In the genomic region with DNA sequence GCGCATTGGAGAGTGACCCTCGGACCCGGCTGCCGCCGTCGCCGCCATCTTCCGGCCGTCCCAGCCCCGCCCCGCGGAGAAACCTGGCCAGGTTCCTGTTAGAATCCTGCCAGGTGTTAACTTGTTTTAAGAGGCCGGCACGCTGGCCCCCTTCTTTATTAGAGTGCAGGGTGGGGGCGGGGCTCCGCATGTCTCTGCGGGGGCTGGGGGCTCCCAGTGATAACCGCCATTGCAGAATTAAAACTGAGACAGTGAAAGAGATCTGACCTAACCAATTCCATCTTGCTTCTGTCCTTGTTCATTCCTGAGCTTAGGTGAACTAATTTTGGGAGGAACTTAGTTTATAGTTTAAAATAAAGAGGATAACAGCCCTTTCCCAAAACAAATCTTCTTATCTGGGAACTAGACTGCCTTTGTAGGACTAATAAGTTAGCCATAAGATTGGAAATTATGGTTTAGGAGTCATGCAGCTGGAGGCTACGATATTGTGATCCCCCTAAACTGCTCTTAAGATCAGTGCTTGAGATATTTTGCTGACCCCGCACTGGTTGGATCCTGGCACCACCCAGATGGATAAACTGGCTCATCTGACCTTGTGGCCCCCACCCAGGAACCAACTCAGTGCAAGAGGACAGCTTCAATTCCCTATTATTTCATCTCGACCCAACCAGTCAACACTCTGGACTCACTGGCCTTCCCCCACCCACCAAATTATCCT, we compare ENCODE assay signal across 8 cellular contexts. TPM values are rescaled to one million over a fixed set of nuclear protein-coding genes. Genes with fewer than 3 reads are reported as not detected.
A peak's percentile ranks its signal among the peaks of the same experiment; 100 is the strongest.
DNase-seq lines count a peak whose midpoint lies in the region; ATAC-seq and TF ChIP-seq lines count a peak whose summit lies in the region.

No MANE protein-coding gene starts in this region.

- peaks cover 28% of the 10 kb centered on the region for H3K79me2 ChIP-seq in parathyroid adenoma

- H3K36me3 ChIP-seq in GM06990 (ENCODE audit: control insufficient read depth, insufficient read depth, low read length) (no peaks in the 10 kb centered on the region), Panc1 (ENCODE audit: control insufficient read depth, insufficient read depth, low read length) (no peaks in the 10 kb centered on the region; the same call in none of the 2 replicates), parathyroid adenoma (ENCODE audit: control insufficient read depth, insufficient read depth, low read length) (no peaks in the 10 kb centered on the region)

- peak overlapping the region; percentile 79 for H2AFZ ChIP-seq in parathyroid adenoma

- no peak for DNase-seq in GM06990 (ENCODE audit: extremely low read depth, insufficient read length)
- DNase-seq in Panc1 (ENCODE audit: low read depth, low spot score), result no peak
- no peak for DNase-seq in epithelial cell of proximal tubule (ENCODE audit: low read depth)
- DNase-seq in RPMI8226, result no peak
- DNase-seq in COLO829 (ENCODE audit: low spot score), result no peak
- DNase-seq in posterior vena cava (ENCODE audit: low spot score), result no peak
- no peak for DNase-seq in HK-2 (ENCODE audit: unreplicated experiment)

- intact Hi-C loops in Panc1 (cut with micrococcal nuclease; ENCODE audit: unreplicated experiment) (loop anchor here (5.0 kb wide), 1 partner anchor 53 kb away; no protein-coding TSS in a partner anchor), posterior vena cava (cut with DNase I) (loop anchor here (5.0 to 10.0 kb wide), 2 partner anchors 43 to 56 kb away; partner anchors contain the start of genes CIAO1 (in 1 of the 2) and TMEM127 (in 1 of the 2))

- BruUV-seq in Panc1 (replicated peaks; lab: Mats Ljungman, UMichigan), result TSS peak; percentile 79

- H3K9me3 ChIP-seq in Panc1 (ENCODE audit: control insufficient read depth, insufficient read depth, low read depth, low read length) (no peaks in the 10 kb centered on the region), parathyroid adenoma (ENCODE audit: control insufficient read depth, low read length) (no peaks in the 10 kb centered on the region)

- no peak overlapping the region for H3K9ac ChIP-seq in parathyroid adenoma

- TF ChIP-seq CTCF in GM06990 (IDR thresholded peaks at IDR 0.05; ENCODE audit: insufficient read depth, low read length, poor library complexity, severe bottlenecking) (no peak), Panc1 (IDR thresholded peaks at IDR 0.05) (no peak), epithelial cell of proximal tubule (conservative IDR thresholded peaks at IDR 0.05; ENCODE audit: low read depth, low read length) (no peak), parathyroid adenoma (IDR thresholded peaks at IDR 0.05) (no peak)

- CTCF ChIA-PET in Panc1 (lab: Charles Lee), result interaction anchor here (0.7 kb wide), 1 partner anchor 19 kb away, joined by 3 read pairs; no protein-coding TSS in a partner anchor

- in situ Hi-C loops in Panc1 (cut with HindIII; ENCODE audit: low pct_unique_long_range_greater_than_20kb, low sequenced_read_pairs), result no loop called here

- no peaks in the 10 kb centered on the region for H3K27me3 ChIP-seq in GM06990 (replicated peaks; ENCODE audit: control insufficient read depth, insufficient read depth, low read length)
- no peaks in the 10 kb centered on the region for H3K27me3 ChIP-seq in Panc1 (ENCODE audit: control insufficient read depth, insufficient read depth, low read length)
- no peaks in the 10 kb centered on the region for H3K27me3 ChIP-seq in parathyroid adenoma (ENCODE audit: control insufficient read depth, insufficient read depth, low read length)

- peak overlapping the region; percentile 92 for H3K4me2 ChIP-seq in parathyroid adenoma (ENCODE audit: low read length)

- H3K4me3 ChIP-seq in GM06990 (replicated peaks; ENCODE audit: low read depth, low read length) (peak overlapping the region; percentile 91), Panc1 (ENCODE audit: low read depth in 2 of 2, low read length in 2 of 2) (peak overlapping the region; percentile 73 to 91), epithelial cell of proximal tubule (ENCODE audit: low read depth, low read length) (peak overlapping the region; percentile 79), parathyroid adenoma (ENCODE audit: low read depth, low read length) (peak overlapping the region; percentile 88)

- H3K4me1 ChIP-seq in Panc1 (ENCODE audit: control insufficient read depth, insufficient read depth, low read length) (peaks cover 33% of the 10 kb centered on the region), parathyroid adenoma (peaks cover 18% of the 10 kb centered on the region)

- POLR2A ChIA-PET in Panc1 (lab: Charles Lee), result interaction anchor here (1.0 kb wide), 1 partner anchor 303 kb away, joined by 3 read pairs; no protein-coding TSS in a partner anchor

- H3K27ac ChIP-seq in Panc1 (ENCODE audit: low read length) (peak overlapping the region; percentile 98), parathyroid adenoma (peak overlapping the region; percentile 90)

- no peak; the same call in 1 of the 2 replicates for ATAC-seq in Panc1

RNA-seq across cellular contexts. Expression of gene STARD7, which starts 0.5 kb away (rescaled TPM):
- total RNA-seq in Panc1 (2021; ENCODE audit: unreplicated experiment) (133 TPM), epithelial cell of proximal tubule (99.2 and 143 TPM in 2 replicates), posterior vena cava (10 to 100 TPM; 68.0 to 71.4 TPM)
- polyA plus RNA-seq in Panc1 (2012; ENCODE audit: insufficient read length), result 66.9 TPM

RNA-seq across cellular contexts. Expression of gene TMEM127, which starts 56.6 kb away (rescaled TPM):
- total RNA-seq in Panc1 (2021; ENCODE audit: unreplicated experiment) (63.1 TPM), epithelial cell of proximal tubule (21.3 and 25.9 TPM in 2 replicates), posterior vena cava (10 to 100 TPM; 49.2 to 52.4 TPM)
- polyA plus RNA-seq in Panc1 (2012; ENCODE audit: insufficient read length), result 48.7 TPM

RNA-seq across cellular contexts. Expression of gene CIAO1, which starts 56.9 kb away (rescaled TPM):
- total RNA-seq in Panc1 (2021; ENCODE audit: unreplicated experiment) (85.5 TPM), epithelial cell of proximal tubule (110 and 155 TPM in 2 replicates), posterior vena cava (10 to 100 TPM; 41.9 to 46.4 TPM)
- polyA plus RNA-seq in Panc1 (2012; ENCODE audit: insufficient read length), result 77.4 TPM
